ENCODE assay signal across 30 cellular contexts in the genomic region with DNA sequence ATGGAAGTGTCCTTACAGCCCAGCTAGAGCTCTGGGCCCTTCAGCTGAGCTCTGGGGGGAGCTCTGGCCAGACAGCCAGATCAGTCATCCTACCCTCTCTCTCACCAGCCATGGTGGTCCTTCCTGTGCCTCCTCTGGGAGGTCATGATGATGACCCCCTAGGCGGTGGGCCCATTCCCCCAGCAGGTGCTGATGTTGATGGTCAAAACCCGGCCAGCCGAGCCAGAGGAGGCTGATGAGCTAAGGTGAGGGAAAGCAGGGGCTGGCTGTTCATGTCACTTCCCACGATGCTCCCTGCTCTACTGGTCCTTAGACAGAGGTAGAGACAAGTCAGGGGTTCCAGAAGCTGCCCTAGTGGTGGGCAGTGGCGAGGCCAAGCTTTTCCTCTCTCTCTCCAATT. TPM values are rescaled to one million over a fixed set of nuclear protein-coding genes. Genes with fewer than 3 reads are reported as not detected.
"Had no signal": no experiment of that assay in that cellular context is flagged by ENCODE, and none has a peak within 500 bp of the region (broad histone marks: within the 10 kb centered on the region; RNA-seq: fewer than 3 reads in every experiment).

No MANE protein-coding gene starts in this region.

- H3K27ac Mint-ChIP-seq: activated CD4-positive, alpha-beta memory T cell treated with anti-CD3 and anti-CD28 coated beads, Interleukin-2, amount 10 ng/mL, durations not matched to agents 7 days and 5 days; activated CD4-positive, alpha-beta T cell treated with anti-CD3 and anti-CD28 coated beads, Interleukin-2, amount 10 ng/mL, durations not matched to agents 7 days and 5 days; activated T-cell treated with anti-CD3 and anti-CD28 coated beads, Interleukin-2, amount 50 U/mL, for 24 hours; natural killer cell; progenitor cell of endocrine pancreas; stimulated activated memory B cell treated with anti-CD40 and anti-IgM and Interleukin-4, amounts not matched to agents 10 μg/mL and 1 μg/mL and 100 μg/mL, for 72 hours; stimulated activated naive CD8-positive, alpha-beta T cell treated with anti-CD3 and anti-CD28 coated beads, Interleukin-15, amount 100 ng/mL, for 72 hours; WTC11 had no signal

- H3K27me3 Mint-ChIP-seq: activated T-cell treated with anti-CD3 and anti-CD28 coated beads, Interleukin-2, amount 50 U/mL, for 24 hours had no signal

- H2AFZ ChIP-seq: hepatocyte had no signal

- H3K27ac ChIP-seq: gastroesophageal sphincter, hepatocyte, neutrophil, ovary, skin epidermis, uterus had no signal

- H3K4me2 ChIP-seq: hepatocyte had no signal

- H3K36me3 Mint-ChIP-seq: natural killer cell; stimulated activated memory B cell treated with anti-CD40 and anti-IgM and Interleukin-4, amounts not matched to agents 10 μg/mL and 1 μg/mL and 100 μg/mL, for 72 hours; WTC11 had no signal

- DNase-seq: activated CD4-positive, alpha-beta memory T cell treated with anti-CD3 and anti-CD28 coated beads, Interleukin-2, amount 10 ng/mL, durations not matched to agents 7 days and 5 days; activated CD4-positive, alpha-beta T cell treated with anti-CD3 and anti-CD28 coated beads for 1 hour; activated CD4-positive, alpha-beta T cell treated with anti-CD3 and anti-CD28 coated beads, Interleukin-2, amount 10 ng/mL, durations not matched to agents 7 days and 5 days; activated CD8-positive, alpha-beta memory T cell treated with anti-CD3 and anti-CD28 coated beads, Interleukin-2, amount 50 U/mL, for 48 hours; activated gamma-delta T cell; activated naive CD4-positive, alpha-beta T cell treated with anti-CD3 and anti-CD28 coated beads, Interleukin-2, amount 50 U/mL, for 16 hours; activated T-cell treated with anti-CD3 and anti-CD28 coated beads, Interleukin-2, amount 50 U/mL, for 24 hours; amniotic stem cell; central memory CD4-positive, alpha-beta T cell; dermis blood vessel endothelial cell; effector CD8-positive, alpha-beta T cell; erythroblast; islet precursor cell; left colon; mesenchymal stem cell; natural killer cell; ovary; stimulated activated CD4-positive, alpha-beta T cell treated with anti-CD3 and anti-CD28 coated beads, Interleukin-4, amount 100 ng/mL, for 24 hours; stimulated activated naive CD8-positive, alpha-beta T cell treated with anti-CD3 and anti-CD28 coated beads, Interleukin-15, amount 100 ng/mL, for 72 hours; T-helper 2 cell; uterus had no signal

- H3K79me2 ChIP-seq: hepatocyte had no signal

- H3K9me3 Mint-ChIP-seq: activated CD4-positive, alpha-beta memory T cell treated with anti-CD3 and anti-CD28 coated beads, Interleukin-2, amount 10 ng/mL, durations not matched to agents 7 days and 5 days; activated CD4-positive, alpha-beta T cell treated with anti-CD3 and anti-CD28 coated beads, Interleukin-2, amount 10 ng/mL, durations not matched to agents 7 days and 5 days; activated T-cell treated with anti-CD3 and anti-CD28 coated beads, Interleukin-2, amount 50 U/mL, for 24 hours; natural killer cell; stimulated activated memory B cell treated with anti-CD40 and anti-IgM and Interleukin-4, amounts not matched to agents 10 μg/mL and 1 μg/mL and 100 μg/mL, for 72 hours; stimulated activated naive CD8-positive, alpha-beta T cell treated with anti-CD3 and anti-CD28 coated beads, Interleukin-15, amount 100 ng/mL, for 72 hours; WTC11 had no signal

- H3K4me1 ChIP-seq: uterus had no signal

- H3K4me1 Mint-ChIP-seq: activated CD4-positive, alpha-beta memory T cell treated with anti-CD3 and anti-CD28 coated beads, Interleukin-2, amount 10 ng/mL, durations not matched to agents 7 days and 5 days; activated CD4-positive, alpha-beta T cell treated with anti-CD3 and anti-CD28 coated beads, Interleukin-2, amount 10 ng/mL, durations not matched to agents 7 days and 5 days; natural killer cell; stimulated activated memory B cell treated with anti-CD40 and anti-IgM and Interleukin-4, amounts not matched to agents 10 μg/mL and 1 μg/mL and 100 μg/mL, for 72 hours; stimulated activated naive CD8-positive, alpha-beta T cell treated with anti-CD3 and anti-CD28 coated beads, Interleukin-15, amount 100 ng/mL, for 72 hours; WTC11 had no signal

- H3K9me3 ChIP-seq: gastroesophageal sphincter, neutrophil, ovary, tibial nerve, uterus had no signal

- H3K27me3 ChIP-seq: hepatocyte, neutrophil, ovary, tibial nerve, uterus had no signal

- H3K4me3 Mint-ChIP-seq: activated CD4-positive, alpha-beta memory T cell treated with anti-CD3 and anti-CD28 coated beads, Interleukin-2, amount 10 ng/mL, durations not matched to agents 7 days and 5 days; activated CD4-positive, alpha-beta T cell treated with anti-CD3 and anti-CD28 coated beads, Interleukin-2, amount 10 ng/mL, durations not matched to agents 7 days and 5 days; activated T-cell treated with anti-CD3 and anti-CD28 coated beads, Interleukin-2, amount 50 U/mL, for 24 hours; natural killer cell; stimulated activated memory B cell treated with anti-CD40 and anti-IgM and Interleukin-4, amounts not matched to agents 10 μg/mL and 1 μg/mL and 100 μg/mL, for 72 hours; stimulated activated naive CD8-positive, alpha-beta T cell treated with anti-CD3 and anti-CD28 coated beads, Interleukin-15, amount 100 ng/mL, for 72 hours; WTC11 had no signal

- H3K36me3 ChIP-seq: gastroesophageal sphincter, neutrophil, ovary, tibial nerve, uterus had no signal

- H3K4me3 ChIP-seq: gastroesophageal sphincter, hepatocyte, ovary, skin epidermis, tibial nerve, uterus had no signal

RNA-seq across cellular contexts. Expression of a gene that starts 35.0 kb away (rescaled TPM):
- total RNA-seq: activated CD4-positive, alpha-beta memory T cell treated with anti-CD3 and anti-CD28 coated beads, Interleukin-2, amount 10 ng/mL, durations not matched to agents 7 days and 5 days; activated CD4-positive, alpha-beta T cell treated with anti-CD3 and anti-CD28 coated beads, Interleukin-2, amount 10 ng/mL, durations not matched to agents 7 days and 5 days; mononuclear cell; natural killer cell had no signal
